ENCODE assay signal across 1 cellular context in the genomic region with DNA sequence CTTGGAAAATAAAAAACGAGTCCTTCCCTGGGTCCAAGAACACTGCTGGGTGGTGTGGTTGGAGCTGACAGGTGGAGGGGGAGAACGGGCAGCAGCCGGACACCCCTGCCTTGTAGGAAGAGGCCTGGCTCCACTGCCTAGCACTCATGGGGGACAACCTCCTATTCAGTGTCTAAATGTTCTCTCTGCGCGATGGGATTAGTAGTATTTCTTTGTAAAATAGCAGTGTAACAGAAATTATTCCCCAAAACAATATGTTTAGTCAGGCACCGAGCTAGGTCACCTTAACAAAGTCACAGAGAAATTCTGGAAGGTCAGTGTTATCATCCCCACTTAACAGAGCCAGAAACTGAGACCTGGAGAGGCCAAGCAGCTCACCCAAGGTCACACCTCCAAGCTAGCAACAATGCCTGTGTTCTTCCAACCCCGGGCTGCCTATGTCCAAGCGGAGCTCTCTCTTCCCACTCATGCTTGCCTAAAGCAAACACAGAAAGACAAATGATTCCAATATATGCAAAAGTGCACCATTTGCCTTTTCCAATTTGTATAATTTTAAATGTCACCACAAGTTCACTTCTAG.
TF ChIP-seq lines count a peak whose summit lies in the region.

No MANE protein-coding gene starts in this region.

TF ChIP-seq in HepG2, 621 proteins besides CTCF, POLR2A, EP300 and RAD21 (continued from another document):
- TF ChIP-seq ZNF510 (CRISPR knock-in tag; IDR thresholded peaks at IDR 0.05; ENCODE audit: low read depth) (no peak), NR2F6 (IDR thresholded peaks at IDR 0.05) (no peak), NR2F6 (CRISPR knock-in tag; IDR thresholded peaks at IDR 0.05) (no peak; the same call in 1 of the 2 replicates), JUN (CRISPR knock-in tag; IDR thresholded peaks at IDR 0.05) (no peak), GFI1 (CRISPR knock-in tag; IDR thresholded peaks at IDR 0.05; ENCODE audit: borderline replicate concordance) (no peak), MTA1 (CRISPR knock-in tag; IDR thresholded peaks at IDR 0.05; ENCODE audit: borderline replicate concordance) (no peak)
